In genomic region chr11:73654482-73655021, GRCh38 we compare ENCODE assay signal across 27 cellular contexts. TPM values are rescaled to one million over a fixed set of nuclear protein-coding genes. Genes with fewer than 3 reads are reported as not detected.
DNase-seq lines count a peak whose midpoint lies in the region; ATAC-seq, FAIRE-seq and TF ChIP-seq lines count a peak whose summit lies in the region.
"Had no signal": no experiment of that assay in that cellular context is flagged by ENCODE, and none has a peak within 500 bp of the region (broad histone marks: within the 10 kb centered on the region; RNA-seq: fewer than 3 reads in every experiment).

No MANE protein-coding gene starts in this region.

- H3K79me2 ChIP-seq in astrocyte (ENCODE audit: insufficient read depth, low read length) = no peaks in the 10 kb centered on the region
- no peaks in the 10 kb centered on the region for H3K79me2 ChIP-seq in trophoblast cell (ENCODE audit: control insufficient read depth, insufficient read depth, low read length, poor library complexity)
- no peaks in the 10 kb centered on the region for H3K79me2 ChIP-seq in mammary epithelial cell (ENCODE audit: insufficient read depth, low read length)

- CTCF ChIA-PET in Calu3 (lab: Charles Lee) (interaction anchor here (1.5 kb wide), 1 partner anchor 29 kb away, joined by 3 read pairs; no protein-coding TSS in a partner anchor), mammary epithelial cell (lab: Charles Lee; ENCODE audit: low non-redundant PET) (no interaction called here)

- FAIRE-seq in astrocyte (lab: Jason Lieb, UNC) = no peak
- FAIRE-seq: GM18507 had no signal

- no peak overlapping the region for H4K91ac ChIP-seq in trophoblast cell (ENCODE audit: low read depth, low read length)

- H3K27ac ChIP-seq in astrocyte (ENCODE audit: low read depth, low read length) (no peak overlapping the region), substantia nigra (ENCODE audit: low read depth, low read length, poor library complexity, severe bottlenecking) (peak overlapping the region; percentile 60), trophoblast cell (ENCODE audit: low read depth, low read length) (no peak overlapping the region), mammary epithelial cell (ENCODE audit: insufficient read depth, low read depth, low read length) (no peak overlapping the region)
- H3K27ac ChIP-seq: GM23248, RWPE1 had no signal

- no peaks in the 10 kb centered on the region for H3K27me3 ChIP-seq in astrocyte (ENCODE audit: insufficient read depth, low read length)
- no peaks in the 10 kb centered on the region for H3K27me3 ChIP-seq in trophoblast cell (ENCODE audit: insufficient read depth, low read length)
- no peaks in the 10 kb centered on the region for H3K27me3 ChIP-seq in mammary epithelial cell (ENCODE audit: insufficient read depth, low read length)
- H3K27me3 ChIP-seq: BE2C had no signal

- no peaks in the 10 kb centered on the region for H4K20me1 ChIP-seq in astrocyte (ENCODE audit: insufficient read depth, low read length)
- no peaks in the 10 kb centered on the region for H4K20me1 ChIP-seq in mammary epithelial cell (ENCODE audit: insufficient read depth, low read length)

- H4K8ac ChIP-seq in trophoblast cell (ENCODE audit: low read depth, low read length) = no peak overlapping the region

- no peak overlapping the region for H3K4ac ChIP-seq in trophoblast cell (ENCODE audit: low read depth, low read length)

- H3K9ac ChIP-seq in astrocyte (ENCODE audit: low read length) (no peak overlapping the region), trophoblast cell (ENCODE audit: low read length) (no peak overlapping the region), mammary epithelial cell (ENCODE audit: insufficient read depth, low read length) (no peak overlapping the region)
- H3K9ac ChIP-seq: GM23248 had no signal

- WGBS in trophoblast cell (ENCODE audit: extremely low coverage, insufficient coverage, insufficient read length) = no CpG with 5 or more reads among the region's 7 CpGs
- 91% methylated on average over 7 of the region's 7 CpGs for WGBS in mammary epithelial cell (ENCODE audit: low coverage, missing lambda C conversion rate)

- no peak overlapping the region for H2AFZ ChIP-seq in astrocyte (ENCODE audit: low read depth, low read length)
- no peak overlapping the region for H2AFZ ChIP-seq in trophoblast cell (ENCODE audit: insufficient read depth, low read length, poor library complexity)
- no peak overlapping the region for H2AFZ ChIP-seq in mammary epithelial cell (ENCODE audit: low read depth, low read length)
- H2AFZ ChIP-seq: GM23248 had no signal

- no peak overlapping the region for H3K4me3 ChIP-seq in astrocyte (ENCODE audit: insufficient read depth, low read depth, low read length)
- no peak overlapping the region for H3K4me3 ChIP-seq in trophoblast cell (ENCODE audit: low read depth, low read length)
- H3K4me3 ChIP-seq in mammary epithelial cell (replicated peaks in 1 of 3; ENCODE audit: insufficient read depth in 1 of 3, low read depth in 2 of 3, low read length in 3 of 3) = no peak overlapping the region
- H3K4me3 ChIP-seq: GM23248 had no signal

- H3K27ac Mint-ChIP-seq in Calu3 (ENCODE audit: unreplicated experiment) = peak overlapping the region; percentile 90
- H3K27ac Mint-ChIP-seq in astrocyte (ENCODE audit: unreplicated experiment) = no peak overlapping the region
- H3K27ac Mint-ChIP-seq: H9 had no signal

- H4K12ac ChIP-seq in trophoblast cell (ENCODE audit: low read depth, low read length) = no peak overlapping the region

- H2BK120ac ChIP-seq in trophoblast cell (ENCODE audit: insufficient read depth, low read length, poor library complexity) = no peak overlapping the region

- H3K4me1 ChIP-seq in astrocyte (ENCODE audit: insufficient read depth, low read length) (no peaks in the 10 kb centered on the region), trophoblast cell (ENCODE audit: control insufficient read depth in 1 of 2, insufficient read depth in 2 of 2, low read length in 2 of 2) (peaks cover 3 to 5% of the 10 kb centered on the region in 2 experiments), mammary epithelial cell (ENCODE audit: insufficient read depth, low read length) (peaks cover 16% of the 10 kb centered on the region)
- H3K4me1 ChIP-seq: BE2C had no signal

- H3K18ac ChIP-seq in trophoblast cell (ENCODE audit: low read length) = no peak overlapping the region

- H3K9me3 ChIP-seq in astrocyte (ENCODE audit: insufficient read depth, low read depth, low read length) (no peaks in the 10 kb centered on the region), trophoblast cell (ENCODE audit: insufficient read depth, low read depth, low read length) (no peaks in the 10 kb centered on the region), mammary epithelial cell (replicated peaks; ENCODE audit: insufficient read depth, low read length) (no peaks in the 10 kb centered on the region)
- H3K9me3 ChIP-seq: BE2C had no signal

- no peak overlapping the region for H3K4me3 Mint-ChIP-seq in Calu3 (ENCODE audit: low read depth, unreplicated experiment)
- H3K4me3 Mint-ChIP-seq in astrocyte (ENCODE audit: unreplicated experiment) = peak overlapping the region; percentile 45
- H3K4me3 Mint-ChIP-seq: CD14-positive monocyte; CD8-positive, alpha-beta memory T cell; H9 had no signal

- H3K36me3 ChIP-seq in astrocyte (ENCODE audit: insufficient read depth, low read length) (no peaks in the 10 kb centered on the region), trophoblast cell (ENCODE audit: control insufficient read depth in 1 of 2, insufficient read depth in 2 of 2, low read length in 2 of 2) (no peaks in the 10 kb centered on the region), mammary epithelial cell (ENCODE audit: insufficient read depth, low read length) (no peaks in the 10 kb centered on the region)
- H3K36me3 ChIP-seq: BE2C had no signal

- H3K36me3 Mint-ChIP-seq in Calu3 (ENCODE audit: insufficient read depth, unreplicated experiment) (peaks cover 17% of the 10 kb centered on the region), astrocyte (ENCODE audit: low read depth, unreplicated experiment) (no peaks in the 10 kb centered on the region)
- H3K36me3 Mint-ChIP-seq: CD14-positive monocyte had no signal

- BruUV-seq in Calu3 (replicated peaks; lab: Mats Ljungman, UMichigan) (no TSS peak), mammary epithelial cell (replicated peaks; lab: Mats Ljungman, UMichigan) (no TSS peak)

- in situ Hi-C loops in mammary epithelial cell (cut with MboI; ENCODE audit: low sequenced_read_pairs in 2 of 2) = loop anchor here in 1 of 2 donors (5.0 to 10.0 kb wide), 3 partner anchors 60 to 262 kb away; partner anchors contain the start of gene FAM168A

- H3K14ac ChIP-seq in trophoblast cell (ENCODE audit: low read length) = no peak overlapping the region

- TF ChIP-seq CTCF in Calu3 (IDR thresholded peaks at IDR 0.05; ENCODE audit: unreplicated experiment) (no peak), astrocyte (IDR thresholded peaks at IDR 0.05; ENCODE audit: insufficient read depth, low read depth, low read length) (no peak), mammary epithelial cell (conservative IDR thresholded peaks at IDR 0.05 in 1 of 2, IDR thresholded peaks at IDR 0.05 in 1 of 2; ENCODE audit: extremely low read depth in 1 of 2, insufficient read depth in 1 of 2, low read depth in 1 of 2, low read length in 2 of 2) (no peak)

- dilution Hi-C loops in mammary epithelial cell (cut with HindIII; ENCODE audit: low sequenced_read_pairs) = loop anchor here (5.0 kb wide), 4 partner anchors 87 to 252 kb away; no protein-coding TSS in a partner anchor

- no peak for DNase-seq in Calu3
- DNase-seq in astrocyte (ENCODE audit: low read depth) = no peak
- DNase-seq in left lobe of liver (ENCODE audit: low spot score) = no peak
- no peak for DNase-seq in substantia nigra (lab: John Stamatoyannopoulos, UW)
- DNase-seq in trophoblast cell = no peak
- DNase-seq in NCI-H2107 treated with DMSO at 0.1 percent for 48 hours (lab: John Stamatoyannopoulos, UW; ENCODE audit: unreplicated experiment) = no peak
- DNase-seq in mammary epithelial cell = no peak
- DNase-seq in stimulated activated CD4-positive, alpha-beta T cell treated with anti-CD3 and anti-CD28 coated beads, Interleukin-1b, Interleukin-23, amount 100 ng/mL, for 48 hours = no peak
- DNase-seq: 8988T; ACHN; BE2C; CD8-positive, alpha-beta memory T cell; DMS153; GM23248; H9; KG1; MM.1S; NCI-H2029 treated with DMSO at 0.1 percent for 48 hours; NCI-H2171; NCI-H226; NCI-H510A; NCI-H69; SHP77 had no signal

- H3K27me3 Mint-ChIP-seq in Calu3 (ENCODE audit: unreplicated experiment) (no peaks in the 10 kb centered on the region), astrocyte (ENCODE audit: low read depth, unreplicated experiment) (peaks cover 8% of the 10 kb centered on the region)
- H3K27me3 Mint-ChIP-seq: CD8-positive, alpha-beta memory T cell had no signal

- H2BK12ac ChIP-seq in trophoblast cell (ENCODE audit: low read length) = no peak overlapping the region

- H3K4me2 ChIP-seq in astrocyte (ENCODE audit: low read length) (no peak overlapping the region), trophoblast cell (ENCODE audit: low read length) (no peak overlapping the region), mammary epithelial cell (ENCODE audit: insufficient read depth, low read depth, low read length) (no peak overlapping the region)

- no peak overlapping the region for H2AK5ac ChIP-seq in trophoblast cell (ENCODE audit: low read length)

- ATAC-seq in left lobe of liver = peak; percentile 85

- H3K9me3 Mint-ChIP-seq in Calu3 (ENCODE audit: low read depth, unreplicated experiment) = no peaks in the 10 kb centered on the region
- no peaks in the 10 kb centered on the region for H3K9me3 Mint-ChIP-seq in astrocyte (ENCODE audit: unreplicated experiment)
- H3K9me3 Mint-ChIP-seq: CD8-positive, alpha-beta memory T cell; H9 had no signal

- no peaks in the 10 kb centered on the region for H3K79me1 ChIP-seq in trophoblast cell (ENCODE audit: low read length)

- H2BK5ac ChIP-seq in trophoblast cell (ENCODE audit: low read depth, low read length, poor library complexity) = no peak overlapping the region

- peaks cover 57% of the 10 kb centered on the region for H3K4me1 Mint-ChIP-seq in Calu3 (ENCODE audit: low read depth, unreplicated experiment)
- peaks cover 3% of the 10 kb centered on the region for H3K4me1 Mint-ChIP-seq in astrocyte (ENCODE audit: low read depth, unreplicated experiment)
- H3K4me1 Mint-ChIP-seq: CD14-positive monocyte; CD8-positive, alpha-beta memory T cell had no signal

- intact Hi-C loops in Calu3 (cut with micrococcal nuclease; ENCODE audit: unreplicated experiment) = no loop called here
- intact Hi-C loops in mammary epithelial cell (cut with micrococcal nuclease) = no loop called here

- no peak overlapping the region for H3K23ac ChIP-seq in trophoblast cell (ENCODE audit: low read length)

RNA-seq across cellular contexts. Expression of gene PLEKHB1, which starts 8.2 kb away (rescaled TPM):
- total RNA-seq in Calu3 (2022) (106 and 127 TPM in 2 replicates), astrocyte (4.5 and 5.8 TPM in 2 replicates), left lobe of liver (1.3 TPM), mammary epithelial cell (1 to 10 TPM in 1 of 2 donors, not detected in 1; 4.0 TPM)
- polyA plus RNA-seq in trophoblast cell (2013) = 0.12 and 0.34 TPM in 2 replicates
- polyA plus RNA-seq in mammary epithelial cell = 1.4 TPM
- 11.4 TPM for polyA minus RNA-seq in mammary epithelial cell
- total RNA-seq: Daoy, GM23248 had no signal
- polyA plus RNA-seq: GM23248 had no signal

RNA-seq across cellular contexts. Expression of gene FAM168A, which starts 56.6 kb away (rescaled TPM):
- 30.4 and 30.8 TPM in 2 replicates for total RNA-seq in Calu3 (2022)
- 44.8 and 51.7 TPM in 2 replicates for total RNA-seq in astrocyte
- total RNA-seq in left lobe of liver = 19.9 TPM
- polyA plus RNA-seq in trophoblast cell (2013) = 14.0 and 14.1 TPM in 2 replicates
- total RNA-seq in mammary epithelial cell = 10 to 100 TPM; 28.2 to 33.4 TPM
- polyA plus RNA-seq in mammary epithelial cell = 16.1 TPM
- 70.6 TPM for polyA minus RNA-seq in mammary epithelial cell

Comparison
In these comparisons a context has a peak if more than half of its experiments do, and no peak if none do; other contexts are left out.
1. RNA of gene PLEKHB1, which starts 8.2 kb away (total RNA-seq): 106 to 127 TPM in Calu3; 4.5 to 5.8 TPM in astrocyte, 4.0 TPM in mammary epithelial cell and 1.3 TPM in left lobe of liver (single experiment); every median in the first group is over 10 times any median in the second.